Comparison of ENCODE assay signal across 2 cellular contexts in the genomic region with DNA sequence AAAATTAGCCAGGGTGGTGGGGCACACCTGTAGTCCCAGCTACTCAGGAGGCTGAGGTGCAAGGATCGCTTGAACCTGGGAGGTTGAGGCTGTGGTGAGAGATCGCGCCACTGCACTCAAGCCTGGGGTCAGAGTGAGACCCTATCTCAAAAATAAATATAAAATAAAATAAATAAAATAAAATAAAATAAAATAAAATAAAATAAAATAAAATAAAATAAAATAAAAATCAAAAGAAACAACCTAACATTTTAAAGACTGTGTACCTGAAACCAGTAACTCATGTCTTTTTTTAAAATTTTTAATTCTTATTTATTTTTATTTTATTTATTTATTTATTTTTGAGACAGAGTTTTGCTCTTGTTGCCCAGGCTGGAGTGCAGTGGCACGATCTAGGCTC. TPM values are rescaled to one million over a fixed set of nuclear protein-coding genes. Genes with fewer than 3 reads are reported as not detected.
"Had no signal": no experiment of that assay in that cellular context is flagged by ENCODE, and none has a peak within 500 bp of the region (broad histone marks: within the 10 kb centered on the region; RNA-seq: fewer than 3 reads in every experiment).

No MANE protein-coding gene starts in this region.

RNA-seq across cellular contexts. Expression of a gene that starts 7.7 kb away (rescaled TPM):
- total RNA-seq: HT-29, K562 had no signal
